8 cellular contexts compared by ENCODE assay signal in the genomic region with DNA sequence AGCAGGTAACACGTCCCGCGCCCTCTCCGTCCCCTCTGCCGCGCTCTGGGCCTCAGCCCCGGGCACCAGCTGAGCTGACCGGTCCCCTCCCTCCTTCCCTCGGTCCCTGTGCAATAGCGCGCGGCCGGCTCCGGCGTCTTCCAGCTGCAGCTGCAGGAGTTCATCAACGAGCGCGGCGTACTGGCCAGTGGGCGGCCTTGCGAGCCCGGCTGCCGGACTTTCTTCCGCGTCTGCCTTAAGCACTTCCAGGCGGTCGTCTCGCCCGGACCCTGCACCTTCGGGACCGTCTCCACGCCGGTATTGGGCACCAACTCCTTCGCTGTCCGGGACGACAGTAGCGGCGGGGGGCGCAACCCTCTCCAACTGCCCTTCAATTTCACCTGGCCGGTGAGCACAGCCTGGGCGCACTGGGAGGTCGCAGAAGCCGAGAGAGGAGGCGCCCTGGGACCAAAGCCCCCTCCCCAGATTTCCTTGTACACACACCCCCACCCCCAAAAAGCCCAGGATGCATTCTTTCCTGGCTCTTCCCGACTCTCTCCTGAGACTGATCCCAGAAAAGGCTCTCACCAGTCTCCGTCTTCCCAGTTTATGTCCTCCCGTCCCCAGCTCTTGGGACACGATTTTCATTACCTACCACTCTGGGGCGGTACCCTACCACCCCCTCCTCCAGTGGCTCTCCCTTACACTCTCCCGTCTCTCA. TPM values are rescaled to one million over a fixed set of nuclear protein-coding genes. Genes with fewer than 3 reads are reported as not detected.
A peak's percentile ranks its signal among the peaks of the same experiment; 100 is the strongest.
DNase-seq lines count a peak whose midpoint lies in the region; ATAC-seq and TF ChIP-seq lines count a peak whose summit lies in the region.

No MANE protein-coding gene starts in this region.

- peaks cover 19 to 41% of the 10 kb centered on the region in 2 experiments for H3K4me1 ChIP-seq in HCT116 (ENCODE audit: control insufficient read depth in 1 of 2, insufficient read depth in 2 of 2, low read length in 2 of 2)
- H3K4me1 ChIP-seq in left ventricle myocardium inferior, result peaks cover 95% of the 10 kb centered on the region

- H3K79me2 ChIP-seq in HCT116 (ENCODE audit: insufficient read depth, low read length), result no peaks in the 10 kb centered on the region

- H3K27me3 ChIP-seq in AG04450 (ENCODE audit: control insufficient read depth, insufficient read depth, low read length) (peaks cover 42% of the 10 kb centered on the region), HCT116 (ENCODE audit: insufficient read depth, low read length) (peaks cover 15% of the 10 kb centered on the region; the same call in 1 of the 2 replicates), left ventricle myocardium inferior (ENCODE audit: low read depth) (peaks cover 72% of the 10 kb centered on the region)

- peak overlapping the region; percentile 39 for H3K9ac ChIP-seq in HCT116 (ENCODE audit: low read length)

- H3K9me3 ChIP-seq in AG04450 (ENCODE audit: control insufficient read depth, insufficient read depth, low read length), result no peaks in the 10 kb centered on the region; the same call in 1 of the 2 replicates
- no peaks in the 10 kb centered on the region for H3K9me3 ChIP-seq in HCT116 (ENCODE audit: control insufficient read depth in 1 of 2, insufficient read depth in 1 of 2, low read depth in 1 of 2, low read length in 2 of 2)
- H3K9me3 ChIP-seq in left ventricle myocardium inferior (replicated peaks), result no peaks in the 10 kb centered on the region

- TF ChIP-seq POLR2A in HCT116 (IDR thresholded peaks at IDR 0.05; ENCODE audit: borderline replicate concordance, extremely low read depth, insufficient read depth, insufficient read length), result no peak

- no peaks in the 10 kb centered on the region for H3K36me3 Mint-ChIP-seq in activated CD8-positive, alpha-beta T cell treated with anti-CD3 and anti-CD28 coated beads, Interleukin-2, amount 10 ng/mL, durations not matched to agents 7 days and 5 days (ENCODE audit: low read depth)

- peaks cover 57% of the 10 kb centered on the region for H3K4me1 Mint-ChIP-seq in activated CD8-positive, alpha-beta T cell treated with anti-CD3 and anti-CD28 coated beads, Interleukin-2, amount 10 ng/mL, durations not matched to agents 7 days and 5 days (ENCODE audit: low read depth)

- H3K27me3 Mint-ChIP-seq in activated CD8-positive, alpha-beta T cell treated with anti-CD3 and anti-CD28 coated beads, Interleukin-2, amount 10 ng/mL, durations not matched to agents 7 days and 5 days (ENCODE audit: low read depth), result peaks cover 70% of the 10 kb centered on the region

- CTCF ChIA-PET in AG04450 (lab: Charles Lee), result interaction anchor here (0.6 to 3.0 kb wide), 8 partner anchors 12 to 293 kb away, joined by 3 to 30 read pairs (median 8); no protein-coding TSS in a partner anchor
- CTCF ChIA-PET in HCT116 (lab: Charles Lee), result interaction anchor here (0.6 to 4.8 kb wide), 19 partner anchors 9 to 901 kb away, joined by 3 to 69 read pairs (median 3); partner anchors contain the start of genes CHAC1 and VPS18
- CTCF ChIA-PET in activated CD8-positive, alpha-beta T cell treated with anti-CD3 and anti-CD28 coated beads, Interleukin-2, amount 10 ng/mL, durations not matched to agents 7 days and 5 days (lab: Charles Lee), result interaction anchor here (0.6 to 10.5 kb wide), 21 partner anchors 8 to 305 kb away, joined by 3 to 97 read pairs (median 6); partner anchors contain the start of gene CHAC1

- H3K4me3 ChIP-seq in AG04450 (ENCODE audit: low read depth, low read length) (peak overlapping the region; percentile 63), HCT116 (replicated peaks in 1 of 2; ENCODE audit: low read depth in 1 of 2, low read length in 2 of 2) (peak overlapping the region; percentile 52 to 65), left ventricle myocardium inferior (peak overlapping the region; percentile 77), retinal pigment epithelial cell (ENCODE audit: low read length) (peak overlapping the region; percentile 26)

- DNase-seq in AG04450 (ENCODE audit: low read depth, low spot score) (no peak), HCT116 (ENCODE audit: low read depth, low spot score) (no peak), left ventricle myocardium inferior (peak; percentile 57), retinal pigment epithelial cell (ENCODE audit: low read depth) (no peak), SIG-M5 (lab: John Stamatoyannopoulos, UW) (no peak), NCI-H187 (lab: John Stamatoyannopoulos, UW) (no peak)
- DNase-seq in activated CD8-positive, alpha-beta T cell treated with anti-CD3 and anti-CD28 coated beads, Interleukin-2, amount 10 ng/mL, durations not matched to agents 7 days and 5 days, result no peak

- H3K9me3 Mint-ChIP-seq in activated CD8-positive, alpha-beta T cell treated with anti-CD3 and anti-CD28 coated beads, Interleukin-2, amount 10 ng/mL, durations not matched to agents 7 days and 5 days (ENCODE audit: insufficient read depth), result no peaks in the 10 kb centered on the region

- TF ChIP-seq CTCF in AG04450 (IDR thresholded peaks at IDR 0.05; ENCODE audit: low read depth, low read length), result no peak; the same call in 1 of the 2 replicates
- TF ChIP-seq CTCF in HCT116 (IDR thresholded peaks at IDR 0.05 in 2 of 3, conservative IDR thresholded peaks at IDR 0.05 in 1 of 3; ENCODE audit: borderline replicate concordance in 1 of 3, insufficient read depth in 1 of 3, low read depth in 2 of 3, low read length in 2 of 3), result no peak
- no peak for TF ChIP-seq CTCF in left ventricle myocardium inferior (IDR thresholded peaks at IDR 0.05; ENCODE audit: borderline replicate concordance)
- TF ChIP-seq CTCF in retinal pigment epithelial cell (conservative IDR thresholded peaks at IDR 0.05; ENCODE audit: low read depth, low read length), result no peak

- RAD21 ChIA-PET in HCT116 (lab: Charles Lee; ENCODE audit: low non-redundant PET in 1 of 2, low total read pairs in 2 of 2, uncharacterized antibody in 2 of 2, unreplicated experiment in 2 of 2), result interaction anchor here (0.6 to 1.1 kb wide), 3 partner anchors 24 to 254 kb away, joined by 5 to 6 read pairs (median 5); no protein-coding TSS in a partner anchor

- H3K36me3 ChIP-seq in HCT116 (ENCODE audit: control insufficient read depth in 1 of 2, insufficient read depth in 2 of 2, low read length in 2 of 2), result no peaks in the 10 kb centered on the region
- peaks cover 24% of the 10 kb centered on the region for H3K36me3 ChIP-seq in left ventricle myocardium inferior

- POLR2A ChIA-PET in AG04450 (lab: Yijun Ruan, JAX) (interaction anchor here (0.5 to 3.1 kb wide), 5 partner anchors 12 to 92 kb away, joined by 4 to 14 read pairs (median 7); partner anchors contain the start of gene CHAC1), HCT116 (lab: Charles Lee) (interaction anchor here (0.8 to 4.4 kb wide), 8 partner anchors 10 to 255 kb away, joined by 3 to 48 read pairs (median 8); partner anchors contain the start of genes CHAC1 and VPS18)
- POLR2A ChIA-PET in activated CD8-positive, alpha-beta T cell treated with anti-CD3 and anti-CD28 coated beads, Interleukin-2, amount 10 ng/mL, durations not matched to agents 7 days and 5 days (lab: Charles Lee), result no interaction called here

- TF ChIP-seq RAD21 in HCT116 (IDR thresholded peaks at IDR 0.05; ENCODE audit: low read depth), result no peak

- H3K27ac Mint-ChIP-seq in activated CD8-positive, alpha-beta T cell treated with anti-CD3 and anti-CD28 coated beads, Interleukin-2, amount 10 ng/mL, durations not matched to agents 7 days and 5 days, result no peak overlapping the region

- peak overlapping the region; percentile 100 for H3K4me2 ChIP-seq in HCT116 (ENCODE audit: low read length)

- no TSS peak for BruUV-seq in HCT116 (replicated peaks; lab: Mats Ljungman, UMichigan)

- H4K20me1 ChIP-seq in HCT116 (ENCODE audit: insufficient read depth), result no peaks in the 10 kb centered on the region

- ATAC-seq in HCT116 (peak; percentile 29), GM21737 (IDR thresholded peaks at IDR 0.05; ENCODE audit: unreplicated experiment) (no peak)
- no peak for ATAC-seq in activated CD8-positive, alpha-beta T cell treated with anti-CD3 and anti-CD28 coated beads, Interleukin-2, amount 10 ng/mL, durations not matched to agents 7 days and 5 days

- H3K27ac ChIP-seq in AG04450 (ENCODE audit: low read depth, low read length) (no peak overlapping the region), HCT116 (ENCODE audit: low read depth, low read length) (peak overlapping the region; percentile 22; the same call in 1 of the 2 replicates), left ventricle myocardium inferior (replicated peaks) (peak overlapping the region; percentile 92)

- H2AFZ ChIP-seq in HCT116 (ENCODE audit: low read depth, low read length, poor library complexity, severe bottlenecking), result peak overlapping the region; percentile 56

- peak overlapping the region; percentile 22 for H3K4me3 Mint-ChIP-seq in activated CD8-positive, alpha-beta T cell treated with anti-CD3 and anti-CD28 coated beads, Interleukin-2, amount 10 ng/mL, durations not matched to agents 7 days and 5 days

- intact Hi-C loops in HCT116 (cut with micrococcal nuclease), result loop anchor here (1.0 to 10.0 kb wide), 3 partner anchors 24 to 255 kb away; no protein-coding TSS in a partner anchor
- intact Hi-C loops in left ventricle myocardium inferior (cut with micrococcal nuclease), result no loop called here

- H3K9me2 ChIP-seq in HCT116 (ENCODE audit: insufficient read depth), result no peaks in the 10 kb centered on the region

RNA-seq across cellular contexts. Expression of gene DLL4, which starts 0.7 kb away (rescaled TPM):
- polyA plus RNA-seq in AG04450 (2011; rRNA removed), result 1.5 and 2.6 TPM in 2 replicates
- polyA minus RNA-seq in AG04450 (2011; rRNA and poly(A)+ RNA removed), result 3.2 and 5.4 TPM in 2 replicates
- total RNA-seq in HCT116 (2021; ENCODE audit: unreplicated experiment) (1.5 TPM), left ventricle myocardium inferior (11.1 TPM)
- 1.0 and 1.2 TPM in 2 replicates for polyA plus RNA-seq in HCT116 (2012)
- total RNA-seq in activated CD8-positive, alpha-beta T cell treated with anti-CD3 and anti-CD28 coated beads, Interleukin-2, amount 10 ng/mL, durations not matched to agents 7 days and 5 days, result not detected

RNA-seq across cellular contexts. Expression of gene CHAC1, which starts 23.4 kb away (rescaled TPM):
- 106 and 154 TPM in 2 replicates for polyA plus RNA-seq in AG04450 (2011; rRNA removed)
- polyA minus RNA-seq in AG04450 (2011; rRNA and poly(A)+ RNA removed), result 147 and 202 TPM in 2 replicates
- total RNA-seq in HCT116 (2021; ENCODE audit: unreplicated experiment) (58.9 TPM), left ventricle myocardium inferior (1.3 TPM)
- polyA plus RNA-seq in HCT116 (2012), result 70.2 and 93.5 TPM in 2 replicates
- 1 to 10 TPM; 8.3 to 8.9 TPM for total RNA-seq in activated CD8-positive, alpha-beta T cell treated with anti-CD3 and anti-CD28 coated beads, Interleukin-2, amount 10 ng/mL, durations not matched to agents 7 days and 5 days

RNA-seq across cellular contexts. Expression of gene VPS18, which starts 35.6 kb away (rescaled TPM):
- polyA plus RNA-seq in AG04450 (2011; rRNA removed), result 18.7 and 25.7 TPM in 2 replicates
- 51.0 and 79.5 TPM in 2 replicates for polyA minus RNA-seq in AG04450 (2011; rRNA and poly(A)+ RNA removed)
- 16.9 TPM for total RNA-seq in HCT116 (2021; ENCODE audit: unreplicated experiment)
- polyA plus RNA-seq in HCT116 (2012), result 9.3 and 10.0 TPM in 2 replicates
- 10 to 100 TPM; 17.8 to 18.4 TPM for total RNA-seq in activated CD8-positive, alpha-beta T cell treated with anti-CD3 and anti-CD28 coated beads, Interleukin-2, amount 10 ng/mL, durations not matched to agents 7 days and 5 days
- 21.3 TPM for total RNA-seq in left ventricle myocardium inferior

RNA-seq across cellular contexts. Expression of gene RHOV, which starts 55.8 kb away (rescaled TPM):
- 0.04 and 0.10 TPM in 2 replicates for polyA plus RNA-seq in AG04450 (2011; rRNA removed)
- not detected in 2 replicates for polyA minus RNA-seq in AG04450 (2011; rRNA and poly(A)+ RNA removed)
- total RNA-seq in HCT116 (2021; ENCODE audit: unreplicated experiment), result 6.0 TPM
- 4.2 and 4.5 TPM in 2 replicates for polyA plus RNA-seq in HCT116 (2012)
- total RNA-seq in activated CD8-positive, alpha-beta T cell treated with anti-CD3 and anti-CD28 coated beads, Interleukin-2, amount 10 ng/mL, durations not matched to agents 7 days and 5 days, result not detected
- not detected for total RNA-seq in left ventricle myocardium inferior

Comparison
In these comparisons a context has a peak if more than half of its experiments do, and no peak if none do; other contexts are left out.
1. H3K4me3 ChIP-seq: peak in every context shown above with its lines; median percentile 77 in left ventricle myocardium inferior; 63 in AG04450; 58 in HCT116; 26 in retinal pigment epithelial cell.